ENCODE assay signal across 12 cellular contexts in the genomic region with DNA sequence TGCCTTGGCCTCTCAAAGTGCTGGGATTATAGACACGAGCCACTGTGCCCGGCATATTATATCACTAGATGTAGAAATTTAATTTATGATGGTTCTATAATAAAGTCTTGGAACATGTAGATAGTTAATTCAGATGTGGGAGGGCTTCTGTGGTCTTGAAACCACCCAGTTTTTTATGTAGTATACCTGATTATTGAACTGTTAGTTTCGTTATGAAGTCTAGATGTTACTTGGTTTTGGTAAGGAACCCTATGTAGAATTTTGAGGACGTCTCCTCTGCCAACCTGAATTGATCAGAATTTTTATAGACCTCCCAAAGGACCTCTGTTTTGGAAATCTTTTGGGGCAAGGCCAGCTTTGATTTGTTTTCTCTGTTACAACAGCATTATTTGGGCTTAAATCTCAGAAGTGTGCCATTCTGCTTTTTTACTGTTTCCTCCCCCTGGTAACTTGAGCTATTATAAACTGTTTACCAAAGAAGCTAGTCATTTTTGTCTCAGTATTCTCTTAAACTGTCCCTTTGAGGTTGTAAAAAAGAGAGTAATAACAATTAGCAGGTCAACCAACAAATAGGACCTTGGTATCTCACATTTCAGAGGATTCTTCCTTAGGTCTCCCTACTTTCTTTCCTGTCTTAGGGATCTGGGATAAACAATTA. TPM values are rescaled to one million over a fixed set of nuclear protein-coding genes. Genes with fewer than 3 reads are reported as not detected.
A peak's percentile ranks its signal among the peaks of the same experiment; 100 is the strongest.
DNase-seq lines count a peak whose midpoint lies in the region; ATAC-seq, FAIRE-seq and TF ChIP-seq lines count a peak whose summit lies in the region.
"Had no signal": no experiment of that assay in that cellular context is flagged by ENCODE, and none has a peak within 500 bp of the region (broad histone marks: within the 10 kb centered on the region; RNA-seq: fewer than 3 reads in every experiment).

No MANE protein-coding gene starts in this region.

- no peak overlapping the region for H4K8ac ChIP-seq in trophoblast cell (ENCODE audit: low read depth, low read length)

- no peak overlapping the region for H2BK12ac ChIP-seq in trophoblast cell (ENCODE audit: low read length)

- 58 to 83% methylated on average over 2 to 4 of the region's 4 CpGs for WGBS in gastroesophageal sphincter (ENCODE audit: low coverage in 1 of 2), 2 donors
- WGBS in trophoblast cell (ENCODE audit: extremely low coverage, insufficient coverage, insufficient read length): no CpG with 5 or more reads among the region's 4 CpGs

- peak; percentile 11 for FAIRE-seq in D721Med (lab: Jason Lieb, UNC)

- no peaks in the 10 kb centered on the region for H3K36me3 ChIP-seq in gastroesophageal sphincter
- no peaks in the 10 kb centered on the region for H3K36me3 ChIP-seq in trophoblast cell (ENCODE audit: control insufficient read depth in 1 of 2, insufficient read depth in 2 of 2, low read length in 2 of 2)

- H2BK120ac ChIP-seq in trophoblast cell (ENCODE audit: insufficient read depth, low read length, poor library complexity): no peak overlapping the region

- H3K23ac ChIP-seq in trophoblast cell (ENCODE audit: low read length): no peak overlapping the region

- no peak overlapping the region for H4K12ac ChIP-seq in trophoblast cell (ENCODE audit: low read depth, low read length)

- no peak overlapping the region for H3K9ac ChIP-seq in trophoblast cell (ENCODE audit: low read length)

- no peak overlapping the region for H3K14ac ChIP-seq in trophoblast cell (ENCODE audit: low read length)

- peak; percentile 50 for ATAC-seq in GM19438 (IDR thresholded peaks at IDR 0.05; ENCODE audit: low read depth, unreplicated experiment)
- peak; percentile 61 for ATAC-seq in HG03520 (IDR thresholded peaks at IDR 0.05; ENCODE audit: unreplicated experiment)
- ATAC-seq in gastroesophageal sphincter: no peak
- ATAC-seq: esophagus mucosa had no signal

- no peak overlapping the region for H3K4me3 Mint-ChIP-seq in CD14-positive monocyte

- H3K4me2 ChIP-seq in trophoblast cell (ENCODE audit: low read length): no peak overlapping the region

- no peaks in the 10 kb centered on the region for H3K36me3 Mint-ChIP-seq in CD14-positive monocyte

- no peak overlapping the region for H2AK5ac ChIP-seq in trophoblast cell (ENCODE audit: low read length)

- H3K27ac ChIP-seq in gastroesophageal sphincter (peak overlapping the region; percentile 29 to 62 (median 50)), trophoblast cell (ENCODE audit: low read depth, low read length) (no peak overlapping the region)

- no peaks in the 10 kb centered on the region for H3K27me3 Mint-ChIP-seq in CD14-positive monocyte (ENCODE audit: low read depth in 3 of 3)

- no peak overlapping the region for H4K91ac ChIP-seq in trophoblast cell (ENCODE audit: low read depth, low read length)

- DNase-seq in D721Med (ENCODE audit: insufficient read length, low spot score) (no peak), trophoblast cell (no peak), head of caudate nucleus (no peak), CD14-positive monocyte (ENCODE audit: low spot score) (no peak)
- DNase-seq in stimulated activated CD4-positive, alpha-beta T cell treated with anti-CD3 and anti-CD28 coated beads, Interleukin-15, amount 100 ng/mL, for 24 hours: no peak
- DNase-seq: amniotic stem cell, NCI-H526 had no signal

- H3K9me3 ChIP-seq in gastroesophageal sphincter (no peaks in the 10 kb centered on the region), trophoblast cell (ENCODE audit: insufficient read depth, low read depth, low read length) (no peaks in the 10 kb centered on the region)

- peaks cover 4% of the 10 kb centered on the region for H3K79me2 ChIP-seq in trophoblast cell (ENCODE audit: control insufficient read depth, insufficient read depth, low read length, poor library complexity)

- H3K27me3 ChIP-seq in gastroesophageal sphincter (no peaks in the 10 kb centered on the region), trophoblast cell (ENCODE audit: insufficient read depth, low read length) (no peaks in the 10 kb centered on the region)

- TF ChIP-seq CTCF in D721Med (IDR thresholded peaks at IDR 0.05; ENCODE audit: insufficient read depth, missing control alignments) (no peak), gastroesophageal sphincter (IDR thresholded peaks at IDR 0.05) (no peak), CD14-positive monocyte (IDR thresholded peaks at IDR 0.05) (no peak)

- intact Hi-C loops in head of caudate nucleus (cut with DNase I): no loop called here
- intact Hi-C loops in CD14-positive monocyte (cut with micrococcal nuclease): no loop called here

- no peak overlapping the region for H3K4ac ChIP-seq in trophoblast cell (ENCODE audit: low read depth, low read length)

- no peak for TF ChIP-seq POLR2A in gastroesophageal sphincter (IDR thresholded peaks at IDR 0.05)

- no peak overlapping the region for H2AFZ ChIP-seq in trophoblast cell (ENCODE audit: insufficient read depth, low read length, poor library complexity)

- H3K9me3 Mint-ChIP-seq in CD14-positive monocyte: peaks cover 0 to 3% (median 0%) of the 10 kb centered on the region in 7 donors

- H3K4me1 ChIP-seq in gastroesophageal sphincter (peaks cover 37 to 88% (median 49%) of the 10 kb centered on the region in 3 donors), trophoblast cell (ENCODE audit: control insufficient read depth in 1 of 2, insufficient read depth in 2 of 2, low read length in 2 of 2) (peaks cover 6 to 7% of the 10 kb centered on the region in 2 experiments)

- peaks cover 38% of the 10 kb centered on the region for H3K4me1 Mint-ChIP-seq in CD14-positive monocyte

- H3K79me1 ChIP-seq in trophoblast cell (ENCODE audit: low read length): peaks cover 4% of the 10 kb centered on the region

- no peak overlapping the region for H3K18ac ChIP-seq in trophoblast cell (ENCODE audit: low read length)

- H3K4me3 ChIP-seq in gastroesophageal sphincter: no peak overlapping the region
- no peak overlapping the region for H3K4me3 ChIP-seq in trophoblast cell (ENCODE audit: low read depth, low read length)
- H3K4me3 ChIP-seq: lung had no signal

- peak overlapping the region in 2 of 7 donors; percentile 28 to 48 for H3K27ac Mint-ChIP-seq in CD14-positive monocyte

- TF ChIP-seq EP300 in gastroesophageal sphincter (IDR thresholded peaks at IDR 0.05): no peak

- no peak overlapping the region for H2BK5ac ChIP-seq in trophoblast cell (ENCODE audit: low read depth, low read length, poor library complexity)

RNA-seq across cellular contexts. Expression of gene AKAP13, which starts 20.8 kb away (rescaled TPM):
- total RNA-seq in gastroesophageal sphincter: 100 to 1,000 TPM; 196 to 252 (median 215) TPM
- polyA plus RNA-seq in trophoblast cell (2013): 24.8 and 27.3 TPM in 2 replicates
- polyA plus RNA-seq in CD14-positive monocyte: 10 to 100 TPM; 47.9 to 92.6 TPM
